Comparison of ENCODE assay signal across 8 cellular contexts in genomic region chr16:67183627-67184452, GRCh38. TPM values are rescaled to one million over a fixed set of nuclear protein-coding genes. Genes with fewer than 3 reads are reported as not detected.
DNase-seq lines count a peak whose midpoint lies in the region; ATAC-seq and TF ChIP-seq lines count a peak whose summit lies in the region.

TSS of gene MATCAP1 (minus strand) at chr16:67183963. CDS start at chr16:67180610, 3,353 bp downstream.

- peaks cover 12% of the 10 kb centered on the region for H3K27me3 Mint-ChIP-seq in IgD-negative memory B cell

- no peak within 1 kb of the TSS for H3K27ac Mint-ChIP-seq in IgD-negative memory B cell

- H3K27me3 ChIP-seq in mononuclear cell (ENCODE audit: insufficient read depth, low read length) = peaks cover 2% of the 10 kb centered on the region

- no peak for TF ChIP-seq CTCF in epithelial cell of esophagus (IDR thresholded peaks at IDR 0.05; ENCODE audit: insufficient read depth, low read depth, low read length, missing control alignments)

- no peaks in the 10 kb centered on the region for H3K36me3 Mint-ChIP-seq in IgD-negative memory B cell

- H3K4me3 Mint-ChIP-seq in IgD-negative memory B cell = peak within 1 kb of the TSS in 3 of 4 donors; percentile 75 to 95 (median 84)

- peak; percentile 92 for ATAC-seq in GM21576 (IDR thresholded peaks at IDR 0.05; ENCODE audit: unreplicated experiment)

- DNase-seq in DMS114 treated with DMSO at 0.1 percent for 48 hours (lab: John Stamatoyannopoulos, UW; ENCODE audit: unreplicated experiment) (peak; percentile 99), OCI-M1 (lab: John Stamatoyannopoulos, UW) (peak; percentile 97), activated T-cell treated with anti-CD3 and anti-CD28 coated beads for 1 hour (ENCODE audit: low read depth) (peak; percentile 87), epithelial cell of esophagus (ENCODE audit: low read depth) (peak; percentile 99)
- peak; percentile 88 to 90 for DNase-seq in stimulated activated CD8-positive, alpha-beta memory T cell treated with anti-CD3 and anti-CD28 coated beads, Interleukin-2, amount 100 ng/mL, for 48 hours (ENCODE audit: low read depth in 2 of 2)

- no peaks in the 10 kb centered on the region for H3K9me3 ChIP-seq in mononuclear cell (ENCODE audit: low read depth, low read length)

- H3K9me3 Mint-ChIP-seq in IgD-negative memory B cell = no peaks in the 10 kb centered on the region

- peaks cover 33% of the 10 kb centered on the region for H3K4me1 ChIP-seq in mononuclear cell (ENCODE audit: insufficient read depth, low read length)

- H3K4me3 ChIP-seq in epithelial cell of esophagus (ENCODE audit: low read length) (peak within 1 kb of the TSS; percentile 60), mononuclear cell (ENCODE audit: low read length) (peak within 1 kb of the TSS; percentile 71)

- peaks cover 6 to 11% (median 8%) of the 10 kb centered on the region in 3 donors for H3K4me1 Mint-ChIP-seq in IgD-negative memory B cell

RNA-seq across cellular contexts. Expression of gene MATCAP1, which starts in this region (rescaled TPM):
- polyA plus RNA-seq in IgD-negative memory B cell = 0.56 TPM
- total RNA-seq in mononuclear cell = 3.5 TPM

Comparison
In these comparisons a context has a peak if more than half of its experiments do, and no peak if none do; other contexts are left out.
1. Peak in every context shown above with its lines: DNase-seq, ATAC-seq and H3K4me3 ChIP-seq.